ENCODE assay signal across 11 cellular contexts in genomic region chr1:64525116-64525686, GRCh38.
"Had no signal": no experiment of that assay in that cellular context is flagged by ENCODE, and none has a peak within 500 bp of the region (broad histone marks: within the 10 kb centered on the region; RNA-seq: fewer than 3 reads in every experiment).

No MANE protein-coding gene starts in this region.

- H3K27ac ChIP-seq: thyroid gland had no signal

- H3K36me3 ChIP-seq: ovary, stomach, thyroid gland had no signal

- H3K9me3 ChIP-seq: ovary, stomach, thyroid gland had no signal

- H3K4me3 ChIP-seq: ovary, skin epidermis, stomach, thyroid gland had no signal

- H3K27me3 ChIP-seq: ovary, stomach, thyroid gland had no signal

- ATAC-seq: effector memory CD8-positive, alpha-beta T cell; WTC11 had no signal

- DNase-seq: activated CD4-positive, alpha-beta T cell treated with anti-CD3 and anti-CD28 coated beads for 48 hours; activated naive CD4-positive, alpha-beta T cell treated with Interleukin-2 at 50 U/mL for 16 hours; central memory CD4-positive, alpha-beta T cell; effector memory CD8-positive, alpha-beta T cell; left cardiac atrium; mesenchymal stem cell; ovary; stomach; thyroid gland had no signal
